Comparison of ENCODE assay signal across 22 cellular contexts in the genomic region with DNA sequence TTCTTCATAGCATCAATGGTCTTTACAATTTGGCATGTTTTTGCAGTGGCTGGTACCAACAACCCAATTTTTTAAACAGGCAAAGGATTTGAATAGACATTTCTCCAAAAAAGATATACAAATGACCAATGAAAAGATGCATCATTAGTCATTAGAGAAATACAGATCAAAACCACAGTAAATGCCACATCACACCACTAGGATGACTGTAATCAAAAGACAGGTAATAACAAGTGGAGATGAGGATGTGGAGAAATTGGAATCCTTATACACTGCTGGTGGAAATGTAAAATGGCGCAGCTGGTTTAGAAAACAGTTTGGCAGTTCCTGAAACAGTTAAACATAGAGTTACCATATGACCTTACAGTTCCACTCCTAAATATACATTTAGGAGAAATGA.
"Had no signal": no experiment of that assay in that cellular context is flagged by ENCODE, and none has a peak within 500 bp of the region (broad histone marks: within the 10 kb centered on the region; RNA-seq: fewer than 3 reads in every experiment).

No MANE protein-coding gene starts in this region.

- H3K9me3 ChIP-seq: body of pancreas, esophagus muscularis mucosa, lower lobe of right lung, spleen, testis, upper lobe of left lung had no signal

- ATAC-seq: activated CD4-positive, CD25-positive, alpha-beta regulatory T cell treated with anti-CD3 and anti-CD28 coated beads, Interleukin-2, amount 50 U/mL, for 24 hours; activated CD8-positive, alpha-beta T cell treated with anti-CD3 and anti-CD28 coated beads, Interleukin-2, amount 10 ng/mL, durations not matched to agents 7 days and 5 days; activated T-cell treated with anti-CD3 and anti-CD28 coated beads, Interleukin-2, amount 50 U/mL, for 4 hours; body of pancreas; lower lobe of right lung; stimulated activated memory B cell treated with anti-CD40 and anti-IgM and Interleukin-4, amounts not matched to agents 10 μg/mL and 1 μg/mL and 100 μg/mL, for 72 hours had no signal

- H3K4me1 Mint-ChIP-seq: activated CD4-positive, alpha-beta T cell treated with anti-CD3 and anti-CD28 coated beads, Interleukin-2, amount 10 ng/mL, durations not matched to agents 7 days and 5 days; stimulated activated memory B cell treated with anti-CD40 and anti-IgM and Interleukin-4, amounts not matched to agents 10 μg/mL and 1 μg/mL and 100 μg/mL, for 72 hours had no signal

- H3K27ac ChIP-seq: body of pancreas, esophagus muscularis mucosa, lower lobe of right lung, spleen, testis, upper lobe of left lung had no signal

- H3K4me1 ChIP-seq: body of pancreas, lower lobe of right lung, spleen, testis, upper lobe of left lung had no signal

- FAIRE-seq: colon had no signal

- H3K27ac Mint-ChIP-seq: activated CD4-positive, alpha-beta T cell treated with anti-CD3 and anti-CD28 coated beads, Interleukin-2, amount 10 ng/mL, durations not matched to agents 7 days and 5 days; activated CD8-positive, alpha-beta T cell treated with anti-CD3 and anti-CD28 coated beads, Interleukin-2, amount 10 ng/mL, durations not matched to agents 7 days and 5 days; activated naive CD4-positive, alpha-beta T cell treated with anti-CD3 and anti-CD28 coated beads for 36 hours; stimulated activated memory B cell treated with anti-CD40 and anti-IgM and Interleukin-4, amounts not matched to agents 10 μg/mL and 1 μg/mL and 100 μg/mL, for 72 hours had no signal

- H3K36me3 ChIP-seq: esophagus muscularis mucosa, lower lobe of right lung, upper lobe of left lung had no signal

- DNase-seq: activated CD4-positive, alpha-beta T cell treated with anti-CD3 and anti-CD28 coated beads, Interleukin-2, amount 10 ng/mL, durations not matched to agents 7 days and 5 days; activated CD8-positive, alpha-beta T cell treated with anti-CD3 and anti-CD28 coated beads, Interleukin-2, amount 10 ng/mL, durations not matched to agents 7 days and 5 days; activated naive CD4-positive, alpha-beta T cell treated with anti-CD3 and anti-CD28 coated beads for 36 hours; activated T-cell treated with anti-CD3 and anti-CD28 coated beads, Interleukin-2, amount 50 U/mL, for 4 hours; body of pancreas; central memory CD4-positive, alpha-beta T cell; dorsolateral prefrontal cortex; hippocampal formation; islet precursor cell; lower lobe of right lung; midbrain; nucleus accumbens; retina; spleen; stimulated activated CD4-positive, alpha-beta T cell treated with anti-CD3 and anti-CD28 coated beads, Interleukin-4, amount 100 ng/mL, for 4 hours; testis had no signal

- H3K27me3 Mint-ChIP-seq: activated CD4-positive, alpha-beta T cell treated with anti-CD3 and anti-CD28 coated beads, Interleukin-2, amount 10 ng/mL, durations not matched to agents 7 days and 5 days; stimulated activated memory B cell treated with anti-CD40 and anti-IgM and Interleukin-4, amounts not matched to agents 10 μg/mL and 1 μg/mL and 100 μg/mL, for 72 hours had no signal

- H3K4me3 ChIP-seq: body of pancreas, dorsolateral prefrontal cortex, esophagus muscularis mucosa, lower lobe of right lung, spleen, testis, upper lobe of left lung had no signal

- H3K4me3 Mint-ChIP-seq: activated CD4-positive, alpha-beta T cell treated with anti-CD3 and anti-CD28 coated beads, Interleukin-2, amount 10 ng/mL, durations not matched to agents 7 days and 5 days; activated CD8-positive, alpha-beta T cell treated with anti-CD3 and anti-CD28 coated beads, Interleukin-2, amount 10 ng/mL, durations not matched to agents 7 days and 5 days; activated naive CD4-positive, alpha-beta T cell treated with anti-CD3 and anti-CD28 coated beads for 36 hours; activated T-cell treated with anti-CD3 and anti-CD28 coated beads, Interleukin-2, amount 50 U/mL, for 4 hours; nephron; stimulated activated memory B cell treated with anti-CD40 and anti-IgM and Interleukin-4, amounts not matched to agents 10 μg/mL and 1 μg/mL and 100 μg/mL, for 72 hours had no signal

- H3K9me3 Mint-ChIP-seq: activated CD4-positive, alpha-beta T cell treated with anti-CD3 and anti-CD28 coated beads, Interleukin-2, amount 10 ng/mL, durations not matched to agents 7 days and 5 days; activated naive CD4-positive, alpha-beta T cell treated with anti-CD3 and anti-CD28 coated beads for 36 hours; activated T-cell treated with anti-CD3 and anti-CD28 coated beads, Interleukin-2, amount 50 U/mL, for 4 hours had no signal

- H3K27me3 ChIP-seq: body of pancreas, dorsolateral prefrontal cortex, esophagus muscularis mucosa, spleen, testis, upper lobe of left lung had no signal
